16 cellular contexts compared by ENCODE assay signal in genomic region chr22:22073769-22074561, GRCh38.
"Had no signal": no experiment of that assay in that cellular context is flagged by ENCODE, and none has a peak within 500 bp of the region (broad histone marks: within the 10 kb centered on the region; RNA-seq: fewer than 3 reads in every experiment).

No MANE protein-coding gene starts in this region.

- H3K4me3 ChIP-seq: dorsolateral prefrontal cortex, lung, pancreas, sigmoid colon, spleen, upper lobe of right lung had no signal

- DNase-seq: activated CD4-positive, alpha-beta T cell treated with anti-CD3 and anti-CD28 coated beads for 1 hour; activated CD4-positive, alpha-beta T cell treated with anti-CD3 and anti-CD28 coated beads, Interleukin-2, amount 50 U/mL, for 4 hours; activated naive CD8-positive, alpha-beta T cell treated with anti-CD3 and anti-CD28 coated beads for 36 hours; amniotic stem cell; dorsolateral prefrontal cortex; foreskin fibroblast; hippocampal formation; left cardiac atrium; naive B cell; pancreas; sigmoid colon; stimulated activated naive CD4-positive, alpha-beta T cell; upper lobe of right lung; WERI-Rb-1 had no signal

- H3K4me1 ChIP-seq: pancreas, sigmoid colon, spleen, upper lobe of right lung had no signal

- H3K27me3 ChIP-seq: pancreas, sigmoid colon had no signal

- H3K27ac ChIP-seq: pancreas, sigmoid colon, spleen, upper lobe of right lung, WERI-Rb-1 had no signal

- H3K36me3 ChIP-seq: pancreas, sigmoid colon, spleen, upper lobe of right lung, WERI-Rb-1 had no signal

- H3K9me3 ChIP-seq: pancreas, sigmoid colon, spleen, upper lobe of right lung had no signal
